ENCODE assay signal across 8 cellular contexts in genomic region chr4:76589872-76590846, GRCh38.
A peak's percentile ranks its signal among the peaks of the same experiment; 100 is the strongest.
DNase-seq lines count a peak whose midpoint lies in the region; ATAC-seq, FAIRE-seq and TF ChIP-seq lines count a peak whose summit lies in the region.

No MANE protein-coding gene starts in this region.

- H3K4me3 ChIP-seq in heart left ventricle (no peak overlapping the region), pancreas (no peak overlapping the region)

- no peaks in the 10 kb centered on the region for H3K9me3 ChIP-seq in heart left ventricle
- no peaks in the 10 kb centered on the region for H3K9me3 ChIP-seq in pancreas

- H3K27ac ChIP-seq in heart left ventricle (peak overlapping the region; percentile 36 to 95 (median 70)), pancreas (peak overlapping the region; percentile 44 to 61 (median 52))

- no peak for FAIRE-seq in pancreas (lab: Jason Lieb, UNC)

- ATAC-seq in heart left ventricle (peak; percentile 58 to 83 (median 77)), pancreas (peak; percentile 29 to 63 (median 48)), HG02884 (IDR thresholded peaks at IDR 0.05; ENCODE audit: unreplicated experiment) (no peak), HG02981 (IDR thresholded peaks at IDR 0.05; ENCODE audit: unreplicated experiment) (no peak), omental fat pad (ENCODE audit: low FRiP score) (no peak), GM21528 (IDR thresholded peaks at IDR 0.05; ENCODE audit: low FRiP score, unreplicated experiment) (no peak)

- no peak for TF ChIP-seq CTCF in heart left ventricle (IDR thresholded peaks at IDR 0.05)
- TF ChIP-seq CTCF in pancreas (IDR thresholded peaks at IDR 0.05): no peak
- TF ChIP-seq CTCF in omental fat pad (IDR thresholded peaks at IDR 0.05): no peak

- DNase-seq in ELR (ENCODE audit: low read depth) (peak; percentile 94), T1000 (lab: John Stamatoyannopoulos, UW) (peak; percentile 39), heart left ventricle (peak; percentile 17 to 74 (median 56)), pancreas (peak in 3 of 6 donors; percentile 37 to 53 (median 52)), omental fat pad (ENCODE audit: low spot score) (no peak)

- WGBS in heart left ventricle, 4 donors: 35 to 44% (median 38%) methylated on average over 10 of the region's 10 CpGs
- 62 to 63% methylated on average over 10 of the region's 10 CpGs for WGBS in pancreas, 2 donors

- H3K4me1 ChIP-seq in heart left ventricle: peaks cover 0 to 43% (median 18%) of the 10 kb centered on the region in 12 donors
- peaks cover 0 to 2% (median 0%) of the 10 kb centered on the region in 3 donors for H3K4me1 ChIP-seq in pancreas

- no peak for TF ChIP-seq POLR2A in heart left ventricle (IDR thresholded peaks at IDR 0.05)

- H3K27me3 ChIP-seq in heart left ventricle (peaks cover 0 to 15% (median 0%) of the 10 kb centered on the region in 9 donors), pancreas (no peaks in the 10 kb centered on the region)

- intact Hi-C loops in heart left ventricle (cut with DNase I): loop anchor here in 4 of 10 donors (1.0 to 10.0 kb wide), 2 partner anchors 64 to 65 kb away; no protein-coding TSS in a partner anchor
- intact Hi-C loops in pancreas (cut with DNase I): no loop called here

- H3K36me3 ChIP-seq in heart left ventricle: no peaks in the 10 kb centered on the region
- no peaks in the 10 kb centered on the region for H3K36me3 ChIP-seq in pancreas

Comparison
In these comparisons a context has a peak if more than half of its experiments do, and no peak if none do; other contexts are left out.
1. ATAC-seq: peak in heart left ventricle (4 of 4) and pancreas (4 of 4); none in HG02884 (single experiment), HG02981 (single experiment), omental fat pad (single experiment) and GM21528 (single experiment).